Comparison of ENCODE assay signal across 28 cellular contexts in the genomic region with DNA sequence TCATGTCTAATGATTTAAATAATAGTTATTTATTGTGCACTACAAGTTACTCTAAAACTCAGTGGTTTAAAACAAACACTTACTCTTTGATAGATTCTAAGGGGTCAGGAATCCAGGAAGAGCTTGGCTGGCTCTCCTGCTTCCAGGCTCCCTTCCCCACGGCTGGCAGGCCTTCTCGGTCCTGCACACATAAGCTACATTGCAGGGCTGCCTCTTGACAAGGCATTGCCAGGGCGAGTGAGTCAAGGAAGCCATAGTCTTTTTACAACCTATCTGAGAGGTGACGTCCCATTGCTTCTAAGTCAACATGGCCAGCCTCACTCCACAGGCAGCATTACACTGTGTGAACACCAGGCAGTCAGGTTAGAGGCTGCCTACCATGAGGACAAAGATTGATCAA.
DNase-seq lines count a peak whose midpoint lies in the region; ATAC-seq, FAIRE-seq and TF ChIP-seq lines count a peak whose summit lies in the region.
"Had no signal": no experiment of that assay in that cellular context is flagged by ENCODE, and none has a peak within 500 bp of the region (broad histone marks: within the 10 kb centered on the region; RNA-seq: fewer than 3 reads in every experiment).

No MANE protein-coding gene starts in this region.

- no peak for TF ChIP-seq CTCF in lower lobe of right lung (IDR thresholded peaks at IDR 0.05)
- no peak for TF ChIP-seq CTCF in upper lobe of right lung (IDR thresholded peaks at IDR 0.05)

- H3K36me3 ChIP-seq in lower lobe of right lung (no peaks in the 10 kb centered on the region), upper lobe of right lung (no peaks in the 10 kb centered on the region)
- H3K36me3 ChIP-seq: breast epithelium, neutrophil, SJSA1, tibial artery had no signal

- DNase-seq in left ventricle myocardium superior (no peak), left cardiac atrium (no peak), RCC 7860 (ENCODE audit: low spot score) (peak; percentile 30), lower lobe of right lung (no peak), upper lobe of right lung (peak; percentile 67), urothelium cell line (ENCODE audit: low spot score) (no peak)
- DNase-seq in activated T-cell treated with anti-CD3 and anti-CD28 coated beads, Interleukin-2, amount 50 U/mL, for 4 hours, result no peak
- DNase-seq: activated B cell treated with CpG ODN at 0.5 μM for 24 hours; activated CD4-positive, alpha-beta T cell treated with anti-CD3 and anti-CD28 coated beads, Interleukin-2, amount 50 U/mL, for 48 hours; activated naive CD4-positive, alpha-beta T cell treated with anti-CD3 and anti-CD28 coated beads, Interleukin-2, amount 50 U/mL, for 16 hours; DMS79 treated with DMSO at 0.1 percent for 48 hours; Karpas-422; mesendoderm; MV-4-11; NCI-H1694; NCI-H69; stimulated activated naive CD8-positive, alpha-beta T cell treated with anti-CD3 and anti-CD28 coated beads, Interleukin-15, amount 100 ng/mL, for 72 hours; tibial artery had no signal

- no peak overlapping the region for H3K4me3 Mint-ChIP-seq in activated T-cell treated with anti-CD3 and anti-CD28 coated beads, Interleukin-2, amount 50 U/mL, for 4 hours
- H3K4me3 Mint-ChIP-seq: activated B cell treated with CpG ODN at 0.5 μM for 24 hours; activated T-helper 17 cell treated with anti-CD3 and anti-CD28 coated beads, Interleukin-2, amount 50 U/mL, for 72 hours; B cell; stimulated activated naive CD8-positive, alpha-beta T cell treated with anti-CD3 and anti-CD28 coated beads, Interleukin-15, amount 100 ng/mL, for 72 hours had no signal

- peak; percentile 38 for FAIRE-seq in RCC 7860 (lab: Jason Lieb, UNC)
- no peak for FAIRE-seq in urothelium cell line (lab: Jason Lieb, UNC)
- FAIRE-seq: A549, GM18507, islet of Langerhans had no signal

- H3K9me3 ChIP-seq in lower lobe of right lung, result no peaks in the 10 kb centered on the region
- no peaks in the 10 kb centered on the region for H3K9me3 ChIP-seq in upper lobe of right lung
- H3K9me3 ChIP-seq: A549, breast epithelium, neutrophil, SJSA1, tibial artery had no signal

- no peaks in the 10 kb centered on the region for H3K27me3 Mint-ChIP-seq in activated T-cell treated with anti-CD3 and anti-CD28 coated beads, Interleukin-2, amount 50 U/mL, for 4 hours (ENCODE audit: low read depth)
- H3K27me3 Mint-ChIP-seq: activated B cell treated with CpG ODN at 0.5 μM for 24 hours; activated T-helper 17 cell treated with anti-CD3 and anti-CD28 coated beads, Interleukin-2, amount 50 U/mL, for 72 hours; B cell; stimulated activated naive CD8-positive, alpha-beta T cell treated with anti-CD3 and anti-CD28 coated beads, Interleukin-15, amount 100 ng/mL, for 72 hours had no signal

- H3K27ac ChIP-seq in lower lobe of right lung, result no peak overlapping the region
- H3K27ac ChIP-seq in upper lobe of right lung, result no peak overlapping the region
- H3K27ac ChIP-seq: A549, breast epithelium, neutrophil, SJSA1, tibial artery had no signal

- intact Hi-C loops in left ventricle myocardium superior (cut with micrococcal nuclease), result no loop called here
- intact Hi-C loops in left cardiac atrium (cut with DNase I), result no loop called here
- intact Hi-C loops in lower lobe of right lung (cut with DNase I), result no loop called here
- intact Hi-C loops in upper lobe of right lung (cut with DNase I), result no loop called here

- H3K27me3 ChIP-seq in lower lobe of right lung (ENCODE audit: low read depth) (no peaks in the 10 kb centered on the region), upper lobe of right lung (no peaks in the 10 kb centered on the region)
- H3K27me3 ChIP-seq: breast epithelium, neutrophil, SJSA1, tibial artery had no signal

- H3K4me1 Mint-ChIP-seq in activated T-cell treated with anti-CD3 and anti-CD28 coated beads, Interleukin-2, amount 50 U/mL, for 4 hours (ENCODE audit: low read depth), result peaks cover 17% of the 10 kb centered on the region

- H3K4me1 ChIP-seq in lower lobe of right lung, result no peaks in the 10 kb centered on the region
- no peaks in the 10 kb centered on the region for H3K4me1 ChIP-seq in upper lobe of right lung
- H3K4me1 ChIP-seq: breast epithelium, tibial artery had no signal

- no peaks in the 10 kb centered on the region for H3K9me3 Mint-ChIP-seq in activated T-cell treated with anti-CD3 and anti-CD28 coated beads, Interleukin-2, amount 50 U/mL, for 4 hours
- H3K9me3 Mint-ChIP-seq: activated B cell treated with CpG ODN at 0.5 μM for 24 hours; activated T-helper 17 cell treated with anti-CD3 and anti-CD28 coated beads, Interleukin-2, amount 50 U/mL, for 72 hours; stimulated activated naive CD8-positive, alpha-beta T cell treated with anti-CD3 and anti-CD28 coated beads, Interleukin-15, amount 100 ng/mL, for 72 hours had no signal

- ATAC-seq in left ventricle myocardium superior (peak; percentile 51), left cardiac atrium (no peak), lower lobe of right lung (peak; percentile 69 to 78), upper lobe of right lung (peak; percentile 71), HG03045 (IDR thresholded peaks at IDR 0.05; ENCODE audit: unreplicated experiment) (no peak)
- ATAC-seq in activated T-cell treated with anti-CD3 and anti-CD28 coated beads, Interleukin-2, amount 50 U/mL, for 4 hours, result no peak
- ATAC-seq: A549; activated T-helper 17 cell treated with anti-CD3 and anti-CD28 coated beads, Interleukin-2, amount 50 U/mL, for 72 hours; Panc1; stimulated activated naive CD8-positive, alpha-beta T cell treated with anti-CD3 and anti-CD28 coated beads, Interleukin-15, amount 100 ng/mL, for 72 hours had no signal

- peaks cover 11% of the 10 kb centered on the region for H3K36me3 Mint-ChIP-seq in activated T-cell treated with anti-CD3 and anti-CD28 coated beads, Interleukin-2, amount 50 U/mL, for 4 hours (ENCODE audit: insufficient read depth)

- H3K4me3 ChIP-seq in lower lobe of right lung (no peak overlapping the region), upper lobe of right lung (no peak overlapping the region)
- H3K4me3 ChIP-seq: A549, breast epithelium, SJSA1, tibial artery had no signal

Comparison
In these comparisons a context has a peak if more than half of its experiments do, and no peak if none do; other contexts are left out.
1. ATAC-seq: peak in left ventricle myocardium superior (single experiment), lower lobe of right lung (2 of 2) and upper lobe of right lung (single experiment); none in left cardiac atrium (0 of 2), activated T-cell treated with anti-CD3 and anti-CD28 coated beads, Interleukin-2, amount 50 U/mL, for 4 hours (0 of 2) and HG03045 (single experiment).
2. DNase-seq: peak in RCC 7860 (single experiment) and upper lobe of right lung (single experiment); none in left ventricle myocardium superior (single experiment), left cardiac atrium (single experiment), lower lobe of right lung (single experiment), activated T-cell treated with anti-CD3 and anti-CD28 coated beads, Interleukin-2, amount 50 U/mL, for 4 hours (single experiment) and urothelium cell line (single experiment).